In the genomic region with DNA sequence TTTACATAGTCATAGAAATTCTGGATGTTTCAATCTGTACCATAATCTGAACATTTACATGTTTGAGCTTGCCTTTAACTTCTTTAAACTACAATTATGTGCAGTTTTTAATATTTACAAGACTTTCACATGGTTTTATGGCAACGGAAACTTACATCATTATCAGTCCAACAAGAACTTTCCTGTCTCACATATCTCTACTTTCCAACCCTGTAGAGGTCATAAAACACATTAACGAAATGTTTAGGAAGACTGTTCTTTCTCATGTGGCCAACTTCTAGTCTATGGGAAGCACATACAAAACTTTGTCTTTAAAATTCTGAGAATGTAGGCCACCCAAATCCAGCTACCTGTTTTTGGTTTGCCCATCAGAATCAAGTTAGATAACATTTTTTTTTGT, we compare ENCODE assay signal across 25 cellular contexts.
"Had no signal": no experiment of that assay in that cellular context is flagged by ENCODE, and none has a peak within 500 bp of the region (broad histone marks: within the 10 kb centered on the region; RNA-seq: fewer than 3 reads in every experiment).

No MANE protein-coding gene starts in this region.

- H2AFZ ChIP-seq: neural progenitor cell, parathyroid adenoma had no signal

- H3K27me3 ChIP-seq: neural progenitor cell, ovary, sigmoid colon, stomach, suprapubic skin, testis, transverse colon, upper lobe of right lung, uterus had no signal

- H3K27ac ChIP-seq: neural progenitor cell, ovary, parathyroid adenoma, psoas muscle, right lobe of liver, sigmoid colon, stomach, suprapubic skin, testis, tibial artery, transverse colon, upper lobe of right lung, uterus had no signal

- H3K4me3 ChIP-seq: neural progenitor cell, ovary, psoas muscle, right lobe of liver, sigmoid colon, stomach, suprapubic skin, testis, tibial artery, transverse colon, upper lobe of right lung, uterus had no signal

- H3K4me2 ChIP-seq: neural progenitor cell had no signal

- H3K4me1 ChIP-seq: parathyroid adenoma, psoas muscle, right lobe of liver, sigmoid colon, stomach, suprapubic skin, testis, tibial artery, transverse colon, upper lobe of right lung, uterus had no signal

- DNase-seq: natural killer cell; occipital lobe; ovary; posterior cingulate gyrus; psoas muscle; right cardiac atrium; right lobe of liver; sigmoid colon; small intestine; stimulated activated CD4-positive, alpha-beta T cell treated with anti-CD3 and anti-CD28 coated beads, Interleukin-15, amount 100 ng/mL, for 24 hours; stimulated activated CD4-positive, alpha-beta T cell treated with anti-CD3 and anti-CD28 coated beads, Interleukin-2, amount 100 ng/mL, for 24 hours; stimulated activated CD4-positive, alpha-beta T cell treated with anti-CD3 and anti-CD28 coated beads, Interleukin-2, amount 100 ng/mL, for 48 hours; stimulated activated CD4-positive, alpha-beta T cell treated with anti-CD3 and anti-CD28 coated beads, Interleukin-4, amount 100 ng/mL, for 24 hours; stimulated activated naive B cell treated with anti-CD40 and anti-IgM and Interleukin-4, amounts not matched to agents 10 μg/mL and 1 μg/mL and 100 μg/mL, for 72 hours; stimulated activated naive CD4-positive, alpha-beta T cell treated with Interleukin-2 at 50 U/mL for 16 hours; stomach; testis; tibial artery; transverse colon; upper lobe of right lung; uterus had no signal

- H3K9me3 ChIP-seq: ovary, psoas muscle, right lobe of liver, sigmoid colon, stomach, suprapubic skin, testis, tibial artery, transverse colon, upper lobe of right lung, uterus had no signal

- ATAC-seq: natural killer cell; psoas muscle; right cardiac atrium; right lobe of liver; stimulated activated effector memory CD8-positive, alpha-beta T cell treated with anti-CD3 and anti-CD28 coated beads, Interleukin-12 subunit alpha, Interleukin-12 subunit beta, amount 100 ng/mL, for 72 hours; stimulated activated naive B cell treated with anti-CD40 and anti-IgM and Interleukin-4, amounts not matched to agents 10 μg/mL and 1 μg/mL and 100 μg/mL, for 72 hours; upper lobe of right lung had no signal

- H3K36me3 ChIP-seq: neural progenitor cell, ovary, right lobe of liver, sigmoid colon, stomach, suprapubic skin, tibial artery, transverse colon, upper lobe of right lung, uterus had no signal

- H3K79me2 ChIP-seq: parathyroid adenoma had no signal

- H3K9ac ChIP-seq: neural progenitor cell, parathyroid adenoma had no signal

- FAIRE-seq: small intestine had no signal
